ENCODE assay signal across 8 cellular contexts in the genomic region with DNA sequence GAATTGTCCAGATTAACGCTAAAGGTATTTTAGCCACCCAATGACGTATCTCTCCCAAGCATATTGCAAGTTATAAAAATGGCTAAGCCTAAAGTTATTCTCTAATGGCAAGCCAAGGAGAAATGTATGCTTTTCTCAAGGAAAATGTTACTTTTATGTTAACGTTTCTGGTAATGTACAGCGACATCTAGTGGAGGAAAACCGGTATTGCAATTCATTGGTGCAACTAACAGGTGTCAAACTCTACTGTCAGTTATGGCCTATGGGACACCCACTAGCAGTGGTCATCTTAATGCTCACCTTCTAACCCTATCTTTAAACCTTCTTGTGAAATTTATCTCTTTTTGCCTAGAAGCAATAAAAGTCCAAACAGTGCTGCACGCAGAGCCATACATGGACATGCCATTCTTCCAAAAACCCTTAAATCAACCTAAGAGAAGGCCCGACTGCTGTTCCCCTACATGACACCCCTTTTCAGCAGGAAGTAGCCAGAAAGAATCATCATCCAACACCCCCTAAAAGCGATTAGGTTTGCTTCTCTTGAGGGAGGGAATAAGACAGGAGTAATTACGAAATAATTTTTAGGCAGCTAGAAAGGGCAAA.
DNase-seq lines count a peak whose midpoint lies in the region; ATAC-seq, FAIRE-seq and TF ChIP-seq lines count a peak whose summit lies in the region.

No MANE protein-coding gene starts in this region.

- no peak overlapping the region for H3K9ac ChIP-seq in keratinocyte (ENCODE audit: control insufficient read depth, extremely low read depth, insufficient read depth, low read length)

- no peak overlapping the region for H3K4me3 ChIP-seq in BE2C (ENCODE audit: low read depth, low read length)
- H3K4me3 ChIP-seq in keratinocyte (ENCODE audit: control insufficient read depth in 2 of 3, extremely low read depth in 1 of 3, insufficient read depth in 2 of 3, low read depth in 1 of 3, low read length in 3 of 3) = no peak overlapping the region

- H3K4me1 Mint-ChIP-seq in activated T-cell treated with anti-CD3 and anti-CD28 coated beads, Interleukin-2, amount 50 U/mL, for 72 hours (ENCODE audit: low read depth) = no peaks in the 10 kb centered on the region
- H3K4me1 Mint-ChIP-seq in stimulated activated naive CD8-positive, alpha-beta T cell treated with anti-CD3 and anti-CD28 coated beads, Interleukin-15, amount 100 ng/mL, for 72 hours = no peaks in the 10 kb centered on the region

- dilution Hi-C loops in keratinocyte (cut with MboI; ENCODE audit: extremely low pct_ligation_motif_present, low sequenced_read_pairs) = no loop called here

- H3K4me3 Mint-ChIP-seq in activated T-cell treated with anti-CD3 and anti-CD28 coated beads, Interleukin-2, amount 50 U/mL, for 72 hours = no peak overlapping the region
- H3K4me3 Mint-ChIP-seq in stimulated activated naive CD8-positive, alpha-beta T cell treated with anti-CD3 and anti-CD28 coated beads, Interleukin-15, amount 100 ng/mL, for 72 hours = no peak overlapping the region

- no peak for FAIRE-seq in keratinocyte (lab: Jason Lieb, UNC)

- H3K9me1 ChIP-seq in keratinocyte (ENCODE audit: control insufficient read depth, extremely low read depth, insufficient read depth, low read length) = no peaks in the 10 kb centered on the region

- H3K27me3 ChIP-seq in BE2C = no peaks in the 10 kb centered on the region
- no peaks in the 10 kb centered on the region for H3K27me3 ChIP-seq in keratinocyte (ENCODE audit: control insufficient read depth, extremely low read depth, insufficient read depth, low read length)

- H3K9me3 Mint-ChIP-seq in activated T-cell treated with anti-CD3 and anti-CD28 coated beads, Interleukin-2, amount 50 U/mL, for 72 hours = peaks cover 1 to 5% of the 10 kb centered on the region in 2 donors
- peaks cover 6 to 9% of the 10 kb centered on the region in 2 donors for H3K9me3 Mint-ChIP-seq in stimulated activated naive CD8-positive, alpha-beta T cell treated with anti-CD3 and anti-CD28 coated beads, Interleukin-15, amount 100 ng/mL, for 72 hours

- H3K4me1 ChIP-seq in BE2C (no peaks in the 10 kb centered on the region), keratinocyte (ENCODE audit: control insufficient read depth, extremely low read depth, insufficient read depth, low read length) (no peaks in the 10 kb centered on the region)

- no peaks in the 10 kb centered on the region for H3K79me2 ChIP-seq in keratinocyte (ENCODE audit: control insufficient read depth, insufficient read depth, low read length)

- no peaks in the 10 kb centered on the region for H3K9me3 ChIP-seq in BE2C
- H3K9me3 ChIP-seq in keratinocyte (ENCODE audit: control insufficient read depth, low read depth, low read length) = no peaks in the 10 kb centered on the region

- no peak overlapping the region for H3K27ac Mint-ChIP-seq in activated T-cell treated with anti-CD3 and anti-CD28 coated beads, Interleukin-2, amount 50 U/mL, for 72 hours
- no peak overlapping the region for H3K27ac Mint-ChIP-seq in stimulated activated naive CD8-positive, alpha-beta T cell treated with anti-CD3 and anti-CD28 coated beads, Interleukin-15, amount 100 ng/mL, for 72 hours

- H3K36me3 ChIP-seq in BE2C (no peaks in the 10 kb centered on the region), keratinocyte (ENCODE audit: control insufficient read depth in 2 of 2, extremely low read depth in 1 of 2, insufficient read depth in 2 of 2, low read length in 2 of 2) (no peaks in the 10 kb centered on the region)

- DNase-seq in BE2C = peak; percentile 21
- DNase-seq in NCI-H345 (lab: John Stamatoyannopoulos, UW) = peak; percentile 53
- DNase-seq in activated T-cell treated with anti-CD3 and anti-CD28 coated beads, Interleukin-2, amount 50 U/mL, for 72 hours = peak; percentile 35 to 48
- no peak for DNase-seq in keratinocyte (ENCODE audit: low read depth, low spot score)
- DNase-seq in stimulated activated naive CD8-positive, alpha-beta T cell treated with anti-CD3 and anti-CD28 coated beads, Interleukin-15, amount 100 ng/mL, for 72 hours = peak; percentile 18 to 30
- DNase-seq in amniotic stem cell (lab: John Stamatoyannopoulos, UW) = no peak

- no peak overlapping the region for H2AFZ ChIP-seq in keratinocyte (ENCODE audit: control insufficient read depth, low read length)

- TF ChIP-seq CTCF in BE2C (IDR thresholded peaks at IDR 0.05; ENCODE audit: low read depth, low read length) = peak; percentile 85
- peak; percentile 84 for TF ChIP-seq CTCF in GM12872 (IDR thresholded peaks at IDR 0.05; ENCODE audit: insufficient read depth, low read depth, low read length)
- peak; percentile 50 to 73 (median 64) for TF ChIP-seq CTCF in keratinocyte (optimal IDR thresholded peaks at IDR 0.05 in 1 of 3, IDR thresholded peaks at IDR 0.05 in 1 of 3, conservative IDR thresholded peaks at IDR 0.05 in 1 of 3; ENCODE audit: extremely low read depth in 1 of 3, insufficient read depth in 2 of 3, low read length in 3 of 3)

- H3K27me3 Mint-ChIP-seq in activated T-cell treated with anti-CD3 and anti-CD28 coated beads, Interleukin-2, amount 50 U/mL, for 72 hours (ENCODE audit: low read depth) = peaks cover 19% of the 10 kb centered on the region
- H3K27me3 Mint-ChIP-seq in stimulated activated naive CD8-positive, alpha-beta T cell treated with anti-CD3 and anti-CD28 coated beads, Interleukin-15, amount 100 ng/mL, for 72 hours = peaks cover 27% of the 10 kb centered on the region

- no peak overlapping the region for H3K4me2 ChIP-seq in keratinocyte (ENCODE audit: control insufficient read depth, extremely low read depth, insufficient read depth, low read depth, low read length)

- no peak for ATAC-seq in activated T-cell treated with anti-CD3 and anti-CD28 coated beads, Interleukin-2, amount 50 U/mL, for 72 hours (replicated peaks in 1 of 2)
- ATAC-seq in stimulated activated naive CD8-positive, alpha-beta T cell treated with anti-CD3 and anti-CD28 coated beads, Interleukin-15, amount 100 ng/mL, for 72 hours = no peak
- no peak for ATAC-seq in HG02610 (IDR thresholded peaks at IDR 0.05; ENCODE audit: unreplicated experiment)

- no peaks in the 10 kb centered on the region for H4K20me1 ChIP-seq in keratinocyte (ENCODE audit: control insufficient read depth, extremely low read depth, insufficient read depth, low read length)

- no peaks in the 10 kb centered on the region for H3K36me3 Mint-ChIP-seq in activated T-cell treated with anti-CD3 and anti-CD28 coated beads, Interleukin-2, amount 50 U/mL, for 72 hours (ENCODE audit: insufficient read depth in 2 of 2)

- no peak overlapping the region for H3K27ac ChIP-seq in keratinocyte (ENCODE audit: control insufficient read depth, insufficient read depth, low read length)

Comparison
In these comparisons a context has a peak if more than half of its experiments do, and no peak if none do; other contexts are left out.
1. DNase-seq: peak in BE2C (single experiment), NCI-H345 (single experiment), activated T-cell treated with anti-CD3 and anti-CD28 coated beads, Interleukin-2, amount 50 U/mL, for 72 hours (2 of 2) and stimulated activated naive CD8-positive, alpha-beta T cell treated with anti-CD3 and anti-CD28 coated beads, Interleukin-15, amount 100 ng/mL, for 72 hours (2 of 2); none in keratinocyte (single experiment) and amniotic stem cell (single experiment).
2. Peak in every context shown above with its lines, with median percentiles within 50 percentile points of each other: CTCF ChIP-seq.